Comparison of ENCODE assay signal across 18 cellular contexts in genomic region chrX:153125696-153126095, GRCh38. TPM values are rescaled to one million over a fixed set of nuclear protein-coding genes. Genes with fewer than 3 reads are reported as not detected.
"Had no signal": no experiment of that assay in that cellular context is flagged by ENCODE, and none has a peak within 500 bp of the region (broad histone marks: within the 10 kb centered on the region; RNA-seq: fewer than 3 reads in every experiment).

No MANE protein-coding gene starts in this region.

RNA-seq across cellular contexts. Expression of gene MAGEA1, which starts 53.4 kb away (rescaled TPM):
- total RNA-seq: activated naive CD4-positive, alpha-beta T cell treated with anti-CD3 and anti-CD28 coated beads for 36 hours; activated naive CD4-positive, alpha-beta T cell treated with anti-CD3 and anti-CD28 coated beads, Interleukin-2, amount 50 U/mL, for 72 hours; activated naive CD8-positive, alpha-beta T cell treated with anti-CD3 and anti-CD28 coated beads for 36 hours; activated naive CD8-positive, alpha-beta T cell treated with anti-CD3 and anti-CD28 coated beads, Interleukin-2, amount 10 ng/mL, durations not matched to agents 7 days and 5 days; activated T-cell treated with anti-CD3 and anti-CD28 coated beads, Interleukin-2, amount 50 U/mL, for 4 hours; activated T-cell treated with anti-CD3 and anti-CD28 coated beads, Interleukin-2, amount 50 U/mL, for 72 hours; activated T-helper 1 cell treated with anti-CD3 and anti-CD28 coated beads, Interleukin-12 subunit alpha, Interleukin-12 subunit beta, Interleukin-2, Interleukin-4 antibody, amounts not matched to agents 30 ng/mL and 10 ng/mL and 1 ng/mL, durations not matched to agents 14 hours and 24 hours and 36 hours; activated T-helper 17 cell treated with anti-CD3 and anti-CD28 coated beads, Interleukin-2, amount 50 U/mL, for 72 hours; activated T-helper 2 cell treated with anti-CD3 and anti-CD28 coated beads, Interferon-gamma antibody, Interleukin-2, Interleukin-4, amounts not matched to agents 10 μg/mL and 5 μg/mL and 100 μg/mL, durations not matched to agents 14 hours and 24 hours and 36 hours; adrenal gland; ascending aorta; astrocyte; body of pancreas; breast epithelium; cardiac muscle cell; cardiac septum; cerebellum had no signal
- polyA plus RNA-seq: adipose tissue, adrenal gland, cardiac muscle cell had no signal
